In the genomic region with DNA sequence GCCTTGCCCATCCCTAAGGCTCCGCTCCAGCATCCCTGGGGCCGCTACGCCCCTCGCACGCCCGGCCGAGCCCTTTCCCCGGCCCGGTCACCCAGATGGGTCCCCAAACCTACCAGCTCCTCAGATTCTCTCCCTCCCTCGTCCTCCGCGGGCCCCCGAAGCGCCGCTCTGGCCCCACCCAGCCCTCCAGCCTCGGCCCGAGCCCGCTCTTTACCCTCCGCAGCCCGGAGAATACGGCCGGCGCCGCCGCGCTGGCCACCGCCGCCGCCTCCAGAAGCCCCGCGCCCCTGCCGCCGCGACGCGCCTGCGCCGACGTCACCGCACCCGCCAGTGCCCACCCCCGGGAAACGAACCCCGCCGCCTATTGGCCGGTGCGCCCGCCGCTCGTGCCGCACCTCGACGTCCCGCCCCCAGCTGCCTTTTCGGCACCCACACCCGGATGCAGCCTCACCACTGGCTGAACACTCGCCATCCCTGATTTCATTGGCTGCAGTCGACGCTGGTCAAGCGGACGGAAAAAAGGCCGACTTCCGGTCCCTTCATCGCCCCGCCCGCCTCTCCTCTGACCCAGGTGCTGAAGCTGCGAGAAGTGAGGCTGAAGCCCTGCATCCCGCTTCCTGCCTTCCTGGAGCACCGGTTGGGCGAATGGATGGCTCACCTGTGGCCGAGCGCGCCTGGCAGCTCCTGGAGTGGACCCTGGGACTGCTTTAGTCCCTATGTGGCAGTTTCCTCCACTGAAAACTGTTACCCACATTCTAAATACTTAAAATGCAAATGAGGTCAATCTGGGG, we compare ENCODE assay signal across 8 cellular contexts. TPM values are rescaled to one million over a fixed set of nuclear protein-coding genes. Genes with fewer than 3 reads are reported as not detected.
DNase-seq lines count a peak whose midpoint lies in the region; ATAC-seq, FAIRE-seq and TF ChIP-seq lines count a peak whose summit lies in the region.

A gene (minus strand): TSS at position 292 of the 791 bp plus-strand sequence. CDS start 1,364 bp downstream, outside the sequence.

- H3K9me3 ChIP-seq in SU-DHL-6 (ENCODE audit: insufficient read depth, low read length) (no peaks in the 10 kb centered on the region), pancreas (no peaks in the 10 kb centered on the region), tibial artery (no peaks in the 10 kb centered on the region)

- 0% methylated on average over 52 to 73 of the region's 73 CpGs for WGBS in pancreas, 2 donors

- H3K9me3 Mint-ChIP-seq in activated naive CD8-positive, alpha-beta T cell treated with anti-CD3 and anti-CD28 coated beads, Interleukin-2, amount 10 ng/mL, durations not matched to agents 7 days and 5 days, result no peaks in the 10 kb centered on the region

- peaks cover 28% of the 10 kb centered on the region for H3F3A ChIP-seq in SU-DHL-6 (ENCODE audit: insufficient read depth)

- H3K27ac ChIP-seq in SU-DHL-6 (ENCODE audit: low read depth, low read length), result peak within 1 kb of the TSS; percentile 67
- H3K27ac ChIP-seq in pancreas, result peak within 1 kb of the TSS; percentile 46 to 90 (median 74)
- peak within 1 kb of the TSS; percentile 94 to 99 for H3K27ac ChIP-seq in tibial artery

- H3K36me3 Mint-ChIP-seq in activated naive CD8-positive, alpha-beta T cell treated with anti-CD3 and anti-CD28 coated beads, Interleukin-2, amount 10 ng/mL, durations not matched to agents 7 days and 5 days, result peaks cover 9% of the 10 kb centered on the region

- TF ChIP-seq CTCF in SU-DHL-6 (IDR thresholded peaks at IDR 0.05; ENCODE audit: insufficient read depth, low read length, poor library complexity, severe bottlenecking) (no peak), pancreas (IDR thresholded peaks at IDR 0.05) (no peak), tibial artery (IDR thresholded peaks at IDR 0.05) (no peak)

- H3K36me3 ChIP-seq in SU-DHL-6 (ENCODE audit: low read length), result 0 out of 2 replicates have a peak, but pooled peaks cover 8% of the 10 kb centered on the region
- peaks cover 2 to 19% (median 10%) of the 10 kb centered on the region in 3 donors for H3K36me3 ChIP-seq in pancreas
- H3K36me3 ChIP-seq in tibial artery, result peaks cover 28 to 33% (median 30%) of the 10 kb centered on the region in 3 donors

- POLR2A ChIA-PET in activated naive CD8-positive, alpha-beta T cell treated with anti-CD3 and anti-CD28 coated beads, Interleukin-2, amount 10 ng/mL, durations not matched to agents 7 days and 5 days (lab: Charles Lee), result interaction anchor here (0.6 to 2.2 kb wide), 8 partner anchors 11 to 417 kb away, joined by 3 to 34 read pairs (median 5); a partner anchor contains a TSS

- H3K4me3 ChIP-seq in SU-DHL-6 (ENCODE audit: insufficient read depth, low read length, poor library complexity, severe bottlenecking), result peak within 1 kb of the TSS; percentile 80
- peak within 1 kb of the TSS; percentile 38 to 92 (median 84) for H3K4me3 ChIP-seq in pancreas
- H3K4me3 ChIP-seq in tibial artery, result peak within 1 kb of the TSS; percentile 68 to 100

- H2AFZ ChIP-seq in SU-DHL-6 (ENCODE audit: low read depth, low read length, severe bottlenecking), result no peak within 1 kb of the TSS

- H3K9ac ChIP-seq in SU-DHL-6 (ENCODE audit: low read length), result peak within 1 kb of the TSS; percentile 85

- TF ChIP-seq POLR2A in GM10847 (IDR thresholded peaks at IDR 0.05; ENCODE audit: extremely low read depth, insufficient read length), result peak; percentile 60

- H3K27me3 ChIP-seq in SU-DHL-6 (ENCODE audit: low read length) (no peaks in the 10 kb centered on the region), pancreas (no peaks in the 10 kb centered on the region), tibial artery (no peaks in the 10 kb centered on the region)

- H3K4me2 ChIP-seq in SU-DHL-6 (ENCODE audit: low read depth, low read length, poor library complexity, severe bottlenecking), result peak within 1 kb of the TSS; percentile 59

- DNase-seq in NCI-H128 (lab: John Stamatoyannopoulos, UW; ENCODE audit: unreplicated experiment), result peak; percentile 96
- DNase-seq in activated naive CD8-positive, alpha-beta T cell treated with anti-CD3 and anti-CD28 coated beads, Interleukin-2, amount 10 ng/mL, durations not matched to agents 7 days and 5 days, result peak; percentile 94
- DNase-seq in Right ventricle myocardium inferior (ENCODE audit: missing footprints), result peak; percentile 97
- DNase-seq in pancreas, result peak; percentile 98 to 99 (median 98)
- peak; percentile 98 to 99 for DNase-seq in tibial artery

- no peak for FAIRE-seq in pancreas (lab: Jason Lieb, UNC)

- no peaks in the 10 kb centered on the region for H3K9me2 ChIP-seq in SU-DHL-6 (replicated peaks; ENCODE audit: insufficient read depth, low read length)

- peaks cover 29% of the 10 kb centered on the region for H3K79me2 ChIP-seq in SU-DHL-6 (ENCODE audit: insufficient read depth, low read length)

- H4K20me1 ChIP-seq in SU-DHL-6 (ENCODE audit: low read depth, low read length), result peaks cover 5% of the 10 kb centered on the region; the same call in 1 of the 2 replicates

- ATAC-seq in HG02678 (IDR thresholded peaks at IDR 0.05; ENCODE audit: unreplicated experiment) (peak; percentile 94), Right ventricle myocardium inferior (peak; percentile 88), pancreas (peak; percentile 86 to 90 (median 87))
- peak; percentile 94 for ATAC-seq in activated naive CD8-positive, alpha-beta T cell treated with anti-CD3 and anti-CD28 coated beads, Interleukin-2, amount 10 ng/mL, durations not matched to agents 7 days and 5 days (ENCODE audit: low read depth)

- intact Hi-C loops in Right ventricle myocardium inferior (cut with DNase I), result loop anchor here (2.0 kb wide), 1 partner anchor 14 kb away; a partner anchor contains a TSS
- intact Hi-C loops in pancreas (cut with DNase I), result no loop called here
- intact Hi-C loops in tibial artery (cut with DNase I; ENCODE audit: low total_unique reads), result no loop called here

- H3K4me3 Mint-ChIP-seq in activated naive CD8-positive, alpha-beta T cell treated with anti-CD3 and anti-CD28 coated beads, Interleukin-2, amount 10 ng/mL, durations not matched to agents 7 days and 5 days, result peak within 1 kb of the TSS; percentile 89

- H3K27me3 Mint-ChIP-seq in activated naive CD8-positive, alpha-beta T cell treated with anti-CD3 and anti-CD28 coated beads, Interleukin-2, amount 10 ng/mL, durations not matched to agents 7 days and 5 days, result no peaks in the 10 kb centered on the region

- H3K4me1 ChIP-seq in pancreas (peaks cover 26 to 34% (median 33%) of the 10 kb centered on the region in 3 donors), tibial artery (peaks cover 8 to 45% (median 40%) of the 10 kb centered on the region in 4 donors)

- H3K4me1 Mint-ChIP-seq in activated naive CD8-positive, alpha-beta T cell treated with anti-CD3 and anti-CD28 coated beads, Interleukin-2, amount 10 ng/mL, durations not matched to agents 7 days and 5 days, result peaks cover 15% of the 10 kb centered on the region

- peak within 1 kb of the TSS; percentile 82 for H3K27ac Mint-ChIP-seq in activated naive CD8-positive, alpha-beta T cell treated with anti-CD3 and anti-CD28 coated beads, Interleukin-2, amount 10 ng/mL, durations not matched to agents 7 days and 5 days

RNA-seq across cellular contexts. Expression of the gene that starts here (rescaled TPM):
- 10 to 100 TPM; 44.8 to 49.8 TPM for total RNA-seq in activated naive CD8-positive, alpha-beta T cell treated with anti-CD3 and anti-CD28 coated beads, Interleukin-2, amount 10 ng/mL, durations not matched to agents 7 days and 5 days
- total RNA-seq in Right ventricle myocardium inferior (67.5 TPM), pancreas (10 to 100 TPM; 20.6 to 40.1 (median 27.4) TPM)
- 10 to 100 TPM; 50.6 to 61.4 TPM for polyA plus RNA-seq in pancreas

Comparison
In these comparisons a context has a peak if more than half of its experiments do, and no peak if none do; other contexts are left out.
1. Peak in every context shown above with its lines: DNase-seq, ATAC-seq, H3K4me3 ChIP-seq and H3K27ac ChIP-seq.